20 cellular contexts compared by ENCODE assay signal in the genomic region with DNA sequence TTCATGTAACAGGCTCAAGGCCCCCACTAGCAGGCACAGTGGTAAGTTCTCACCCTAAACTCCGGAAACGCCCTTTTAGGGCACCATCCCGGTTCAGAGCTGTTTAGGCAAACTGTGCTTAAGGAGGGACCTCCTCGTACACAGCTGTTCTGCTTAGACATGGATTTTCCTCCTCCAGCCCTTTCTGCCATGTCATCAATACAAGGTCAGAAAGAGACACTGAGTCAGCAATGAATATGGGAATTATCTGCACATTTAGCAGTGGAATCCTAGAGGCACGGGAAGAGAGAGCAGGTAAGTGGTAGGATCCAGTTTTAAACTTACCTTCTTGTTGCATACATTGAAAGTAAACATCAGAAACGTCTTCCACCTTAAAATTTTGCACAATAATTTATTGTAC.
"Had no signal": no experiment of that assay in that cellular context is flagged by ENCODE, and none has a peak within 500 bp of the region (broad histone marks: within the 10 kb centered on the region; RNA-seq: fewer than 3 reads in every experiment).

No MANE protein-coding gene starts in this region.

- H3K9ac ChIP-seq: SK-N-SH had no signal

- H3K27ac ChIP-seq: RWPE1 had no signal

- H3K4me1 Mint-ChIP-seq: IgD-negative memory B cell had no signal

- H3K9me2 ChIP-seq: SK-N-SH had no signal

- ATAC-seq: Panc1, PC-3 had no signal

- DNase-seq: KBM-7, NCI-H1092, NCI-H1105 treated with DMSO at 0.1 percent for 48 hours, NCI-H1417 treated with DMSO at 0.1 percent for 48 hours, NCI-H146, NCI-H1694 treated with DMSO at 0.1 percent for 48 hours, NCI-H1930, NCI-H2081, NCI-H2107, NCI-H2227 treated with DMSO at 0.1 percent for 48 hours, NCI-H524, NCI-H69, NCI-H774, PC-3, SHP77, SK-N-SH, SW 1271 had no signal

- H3K9me3 Mint-ChIP-seq: IgD-negative memory B cell had no signal

- H3K36me3 Mint-ChIP-seq: IgD-negative memory B cell had no signal

- H3K4me3 Mint-ChIP-seq: IgD-negative memory B cell had no signal

- H3K27ac Mint-ChIP-seq: IgD-negative memory B cell had no signal

- H3K4me2 ChIP-seq: SK-N-SH had no signal

- H3K9me3 ChIP-seq: SK-N-SH had no signal
